Comparison of ENCODE assay signal across 19 cellular contexts in genomic region chrX:25049347-25049746, GRCh38. TPM values are rescaled to one million over a fixed set of nuclear protein-coding genes. Genes with fewer than 3 reads are reported as not detected.
DNase-seq lines count a peak whose midpoint lies in the region; ATAC-seq and TF ChIP-seq lines count a peak whose summit lies in the region.
"Had no signal": no experiment of that assay in that cellular context is flagged by ENCODE, and none has a peak within 500 bp of the region (broad histone marks: within the 10 kb centered on the region; RNA-seq: fewer than 3 reads in every experiment).

No MANE protein-coding gene starts in this region.

- H3K36me3 Mint-ChIP-seq in WTC11: peaks cover 4% of the 10 kb centered on the region
- no peaks in the 10 kb centered on the region for H3K36me3 Mint-ChIP-seq in activated T-cell treated with anti-CD3 and anti-CD28 coated beads, Interleukin-2, amount 50 U/mL, for 72 hours (ENCODE audit: insufficient read depth in 2 of 2)
- H3K36me3 Mint-ChIP-seq: IgD-negative memory B cell, naive B cell had no signal

- H3K27ac Mint-ChIP-seq in WTC11: peak overlapping the region; percentile 84
- no peak overlapping the region for H3K27ac Mint-ChIP-seq in activated T-cell treated with anti-CD3 and anti-CD28 coated beads, Interleukin-2, amount 50 U/mL, for 72 hours
- H3K27ac Mint-ChIP-seq: activated CD4-positive, alpha-beta T cell treated with anti-CD3 and anti-CD28 coated beads, Interleukin-2, amount 10 ng/mL, durations not matched to agents 7 days and 5 days; activated T-helper 1 cell treated with anti-CD3 and anti-CD28 coated beads, Interleukin-12 subunit alpha, Interleukin-12 subunit beta, Interleukin-2, Interleukin-4 antibody, amounts not matched to agents 30 ng/mL and 10 ng/mL and 1 ng/mL, durations not matched to agents 14 hours and 24 hours and 36 hours; naive B cell; T-helper 1 cell treated with Interleukin-12 subunit alpha and Interleukin-12 subunit beta and Interleukin-4 antibody, amounts not matched to agents 30 μg/mL and 1 μg/mL, for 36 hours had no signal

- ATAC-seq in WTC11: no peak
- ATAC-seq in activated T-cell treated with anti-CD3 and anti-CD28 coated beads, Interleukin-2, amount 50 U/mL, for 72 hours (replicated peaks in 1 of 2): no peak
- ATAC-seq: left colon had no signal

- H3K4me1 Mint-ChIP-seq in WTC11: peaks cover 59% of the 10 kb centered on the region
- no peaks in the 10 kb centered on the region for H3K4me1 Mint-ChIP-seq in activated T-cell treated with anti-CD3 and anti-CD28 coated beads, Interleukin-2, amount 50 U/mL, for 72 hours (ENCODE audit: low read depth)
- H3K4me1 Mint-ChIP-seq: IgD-negative memory B cell, naive B cell had no signal

- no peak overlapping the region for H3K9ac ChIP-seq in iPS-18a (ENCODE audit: low read length)

- H3K4me3 Mint-ChIP-seq in WTC11: no peak overlapping the region
- no peak overlapping the region for H3K4me3 Mint-ChIP-seq in activated T-cell treated with anti-CD3 and anti-CD28 coated beads, Interleukin-2, amount 50 U/mL, for 72 hours
- H3K4me3 Mint-ChIP-seq: activated CD4-positive, alpha-beta T cell treated with anti-CD3 and anti-CD28 coated beads, Interleukin-2, amount 10 ng/mL, durations not matched to agents 7 days and 5 days; activated T-helper 1 cell treated with anti-CD3 and anti-CD28 coated beads, Interleukin-12 subunit alpha, Interleukin-12 subunit beta, Interleukin-2, Interleukin-4 antibody, amounts not matched to agents 30 ng/mL and 10 ng/mL and 1 ng/mL, durations not matched to agents 14 hours and 24 hours and 36 hours; IgD-negative memory B cell; T-helper 1 cell treated with Interleukin-12 subunit alpha and Interleukin-12 subunit beta and Interleukin-4 antibody, amounts not matched to agents 30 μg/mL and 1 μg/mL, for 36 hours had no signal

- H3K9me3 ChIP-seq in iPS-18a (ENCODE audit: control insufficient read depth, low read depth, low read length): peaks cover 5% of the 10 kb centered on the region
- H3K9me3 ChIP-seq: stomach had no signal

- CTCF ChIA-PET in WTC11 (lab: Charles Lee): interaction anchor here (1.2 to 2.1 kb wide), 2 partner anchors 29 to 95 kb away, joined by 4 to 9 read pairs; no protein-coding TSS in a partner anchor

- peak overlapping the region; percentile 0 for H3K4me3 ChIP-seq in iPS-18a (ENCODE audit: low read length)
- H3K4me3 ChIP-seq: stomach had no signal

- POLR2A ChIA-PET in WTC11 (lab: Charles Lee): no interaction called here

- no peaks in the 10 kb centered on the region for H3K27me3 ChIP-seq in iPS-18a (ENCODE audit: control insufficient read depth, insufficient read depth, low read length)
- H3K27me3 ChIP-seq: stomach had no signal

- peaks cover 45% of the 10 kb centered on the region for H3K4me1 ChIP-seq in iPS-18a (ENCODE audit: control insufficient read depth, low read depth, low read length)

- H3K36me3 ChIP-seq in iPS-18a (ENCODE audit: control insufficient read depth, low read depth, low read length): no peaks in the 10 kb centered on the region
- H3K36me3 ChIP-seq: stomach had no signal

- H3K9me3 Mint-ChIP-seq in WTC11: peaks cover 4% of the 10 kb centered on the region
- no peaks in the 10 kb centered on the region for H3K9me3 Mint-ChIP-seq in activated T-cell treated with anti-CD3 and anti-CD28 coated beads, Interleukin-2, amount 50 U/mL, for 72 hours
- H3K9me3 Mint-ChIP-seq: activated CD4-positive, alpha-beta T cell treated with anti-CD3 and anti-CD28 coated beads, Interleukin-2, amount 10 ng/mL, durations not matched to agents 7 days and 5 days; activated T-helper 1 cell treated with anti-CD3 and anti-CD28 coated beads, Interleukin-12 subunit alpha, Interleukin-12 subunit beta, Interleukin-2, Interleukin-4 antibody, amounts not matched to agents 30 ng/mL and 10 ng/mL and 1 ng/mL, durations not matched to agents 14 hours and 24 hours and 36 hours; IgD-negative memory B cell; T-helper 1 cell treated with Interleukin-12 subunit alpha and Interleukin-12 subunit beta and Interleukin-4 antibody, amounts not matched to agents 30 μg/mL and 1 μg/mL, for 36 hours had no signal

- DNase-seq in COLO829 (ENCODE audit: low spot score): peak; percentile 6
- peak; percentile 48 to 60 for DNase-seq in Kasumi-1 (lab: John Stamatoyannopoulos, UW)
- no peak for DNase-seq in WTC11 (ENCODE audit: low spot score)
- DNase-seq in activated CD4-positive, CD25-positive, alpha-beta regulatory T cell treated with anti-CD3 and anti-CD28 coated beads, Interleukin-2, amount 50 U/mL, for 72 hours: no peak
- no peak for DNase-seq in HUDEP-2 (lab: John Stamatoyannopoulos, UW; ENCODE audit: unreplicated experiment in 76 of 76)
- no peak for DNase-seq in activated T-cell treated with anti-CD3 and anti-CD28 coated beads, Interleukin-2, amount 50 U/mL, for 72 hours
- DNase-seq in NCI-H1436 treated with DMSO at 0.1 percent for 48 hours (lab: John Stamatoyannopoulos, UW): no peak
- DNase-seq: activated CD4-positive, alpha-beta T cell treated with anti-CD3 and anti-CD28 coated beads, Interleukin-2, amount 10 ng/mL, durations not matched to agents 7 days and 5 days; anterior cingulate cortex; effector memory CD4-positive, alpha-beta T cell; left colon; naive B cell; retina; stomach had no signal

- peak overlapping the region; percentile 7 for H3K27ac ChIP-seq in iPS-18a (ENCODE audit: low read length)
- H3K27ac ChIP-seq: C4-2B, stomach had no signal

- no peak for TF ChIP-seq CTCF in WTC11 (IDR thresholded peaks at IDR 0.05)

- no peaks in the 10 kb centered on the region; the same call in 1 of the 2 replicates for H3K27me3 Mint-ChIP-seq in WTC11 (ENCODE audit: low read depth)
- no peaks in the 10 kb centered on the region for H3K27me3 Mint-ChIP-seq in activated T-cell treated with anti-CD3 and anti-CD28 coated beads, Interleukin-2, amount 50 U/mL, for 72 hours (ENCODE audit: low read depth)

TF ChIP-seq in WTC11, 78 proteins besides CTCF, POLR2A, EP300 and RAD21:
- TF ChIP-seq TP53 (CRISPR knock-in tag; IDR thresholded peaks at IDR 0.05): no peak

RNA-seq across cellular contexts. Expression of gene ARX, which starts 33.6 kb away (rescaled TPM):
- 0.07 TPM in 1 of 3 replicates, not detected in the others for total RNA-seq in WTC11 (2021)
- total RNA-seq in activated T-cell treated with anti-CD3 and anti-CD28 coated beads, Interleukin-2, amount 50 U/mL, for 72 hours: not detected
- total RNA-seq: activated CD4-positive, alpha-beta T cell treated with anti-CD3 and anti-CD28 coated beads, Interleukin-2, amount 10 ng/mL, durations not matched to agents 7 days and 5 days; activated T-helper 1 cell treated with anti-CD3 and anti-CD28 coated beads, Interleukin-12 subunit alpha, Interleukin-12 subunit beta, Interleukin-2, Interleukin-4 antibody, amounts not matched to agents 30 ng/mL and 10 ng/mL and 1 ng/mL, durations not matched to agents 14 hours and 24 hours and 36 hours had no signal

Comparison
In these comparisons a context has a peak if more than half of its experiments do, and no peak if none do; other contexts are left out.
1. DNase-seq: peak in COLO829 (single experiment) and Kasumi-1 (2 of 2); none in WTC11 (single experiment), activated CD4-positive, CD25-positive, alpha-beta regulatory T cell treated with anti-CD3 and anti-CD28 coated beads, Interleukin-2, amount 50 U/mL, for 72 hours (single experiment), HUDEP-2 (0 of 76), activated T-cell treated with anti-CD3 and anti-CD28 coated beads, Interleukin-2, amount 50 U/mL, for 72 hours (0 of 2) and NCI-H1436 treated with DMSO at 0.1 percent for 48 hours (single experiment).